In genomic region chr3:46944191-46944590, GRCh38 we compare ENCODE assay signal across 10 cellular contexts. TPM values are rescaled to one million over a fixed set of nuclear protein-coding genes. Genes with fewer than 3 reads are reported as not detected.
DNase-seq lines count a peak whose midpoint lies in the region; ATAC-seq and TF ChIP-seq lines count a peak whose summit lies in the region.
"Had no signal": no experiment of that assay in that cellular context is flagged by ENCODE, and none has a peak within 500 bp of the region (broad histone marks: within the 10 kb centered on the region; RNA-seq: fewer than 3 reads in every experiment).

No MANE protein-coding gene starts in this region.

- CTCF ChIA-PET in activated naive CD4-positive, alpha-beta T cell treated with anti-CD3 and anti-CD28 coated beads, Interleukin-2, amount 10 ng/mL, durations not matched to agents 7 days and 5 days (lab: Charles Lee), result interaction anchor here (0.6 kb wide), 1 partner anchor 420 kb away, joined by 3 read pairs; no protein-coding TSS in a partner anchor

- ATAC-seq in activated naive CD4-positive, alpha-beta T cell treated with anti-CD3 and anti-CD28 coated beads, Interleukin-2, amount 50 U/mL, for 72 hours, result no peak

- no peaks in the 10 kb centered on the region for H3K9me3 Mint-ChIP-seq in activated naive CD4-positive, alpha-beta T cell treated with anti-CD3 and anti-CD28 coated beads, Interleukin-2, amount 50 U/mL, for 72 hours
- no peaks in the 10 kb centered on the region for H3K9me3 Mint-ChIP-seq in activated naive CD4-positive, alpha-beta T cell treated with anti-CD3 and anti-CD28 coated beads, Interleukin-2, amount 10 ng/mL, durations not matched to agents 7 days and 5 days

- no peak overlapping the region for H3K4me3 ChIP-seq in mucosa of stomach (ENCODE audit: low read length)
- no peak overlapping the region for H3K4me3 ChIP-seq in vagina

- TF ChIP-seq POLR2A in vagina (IDR thresholded peaks at IDR 0.05), result no peak

- H3K36me3 ChIP-seq in mucosa of stomach (ENCODE audit: control insufficient read depth, insufficient read depth, low read length) (peaks cover 9% of the 10 kb centered on the region), vagina (peaks cover 0 to 22% of the 10 kb centered on the region in 2 donors)

- H3K9me3 ChIP-seq in mucosa of stomach (ENCODE audit: control insufficient read depth, low read length), result no peaks in the 10 kb centered on the region
- H3K9me3 ChIP-seq in vagina, result no peaks in the 10 kb centered on the region

- peak overlapping the region; percentile 2 to 85 for H3K27ac Mint-ChIP-seq in activated naive CD4-positive, alpha-beta T cell treated with anti-CD3 and anti-CD28 coated beads, Interleukin-2, amount 50 U/mL, for 72 hours
- H3K27ac Mint-ChIP-seq in activated naive CD4-positive, alpha-beta T cell treated with anti-CD3 and anti-CD28 coated beads, Interleukin-2, amount 10 ng/mL, durations not matched to agents 7 days and 5 days, result no peak overlapping the region

- H3K4me1 ChIP-seq in mucosa of stomach (ENCODE audit: control insufficient read depth, insufficient read depth, low read length), result peaks cover 100% of the 10 kb centered on the region
- H3K4me1 ChIP-seq in vagina, result peaks cover 74% of the 10 kb centered on the region

- no peak for TF ChIP-seq CTCF in vagina (IDR thresholded peaks at IDR 0.05)

- no peaks in the 10 kb centered on the region for H3K27me3 Mint-ChIP-seq in activated naive CD4-positive, alpha-beta T cell treated with anti-CD3 and anti-CD28 coated beads, Interleukin-2, amount 10 ng/mL, durations not matched to agents 7 days and 5 days

- no peaks in the 10 kb centered on the region for H3K27me3 ChIP-seq in mucosa of stomach (ENCODE audit: control insufficient read depth, insufficient read depth, low read length)
- H3K27me3 ChIP-seq in vagina, result no peaks in the 10 kb centered on the region

- H3K4me1 Mint-ChIP-seq in activated naive CD4-positive, alpha-beta T cell treated with anti-CD3 and anti-CD28 coated beads, Interleukin-2, amount 10 ng/mL, durations not matched to agents 7 days and 5 days, result peaks cover 69% of the 10 kb centered on the region

- intact Hi-C loops in vagina (cut with DNase I), result no loop called here

- H3K36me3 Mint-ChIP-seq in activated naive CD4-positive, alpha-beta T cell treated with anti-CD3 and anti-CD28 coated beads, Interleukin-2, amount 50 U/mL, for 72 hours, result peaks cover 0 to 28% of the 10 kb centered on the region in 2 donors
- H3K36me3 Mint-ChIP-seq in activated naive CD4-positive, alpha-beta T cell treated with anti-CD3 and anti-CD28 coated beads, Interleukin-2, amount 10 ng/mL, durations not matched to agents 7 days and 5 days, result peaks cover 45% of the 10 kb centered on the region

- no peak overlapping the region for H3K4me3 Mint-ChIP-seq in activated naive CD4-positive, alpha-beta T cell treated with anti-CD3 and anti-CD28 coated beads, Interleukin-2, amount 10 ng/mL, durations not matched to agents 7 days and 5 days

- DNase-seq in activated naive CD4-positive, alpha-beta T cell treated with anti-CD3 and anti-CD28 coated beads, Interleukin-2, amount 50 U/mL, for 72 hours (ENCODE audit: low spot score in 2 of 2), result no peak
- no peak for DNase-seq in activated naive CD4-positive, alpha-beta T cell treated with anti-CD3 and anti-CD28 coated beads, Interleukin-2, amount 10 ng/mL, durations not matched to agents 7 days and 5 days
- DNase-seq in epithelial cell of prostate (ENCODE audit: low read depth, low spot score), result no peak
- DNase-seq in vagina (ENCODE audit: extremely low spot score in 2 of 2), result no peak
- DNase-seq in NCI-H2029 (lab: John Stamatoyannopoulos, UW), result no peak
- no peak for DNase-seq in NCI-H1694 (lab: John Stamatoyannopoulos, UW)
- no peak for DNase-seq in AG20443 (ENCODE audit: low spot score)
- DNase-seq: RPMI8226; stimulated activated CD4-positive, alpha-beta T cell treated with anti-CD3 and anti-CD28 coated beads, Interleukin-1b, Interleukin-23, amount 100 ng/mL, for 48 hours had no signal

- peak overlapping the region; percentile 68 for H3K9ac ChIP-seq in mucosa of stomach (ENCODE audit: low read length)

- H3K27ac ChIP-seq in epithelial cell of prostate (peak overlapping the region; percentile 89), vagina (peak overlapping the region; percentile 34)

RNA-seq across cellular contexts. Expression of gene CCDC12, which starts 32.4 kb away (rescaled TPM):
- 10 to 100 TPM; 49.3 to 55.2 TPM for total RNA-seq in activated naive CD4-positive, alpha-beta T cell treated with anti-CD3 and anti-CD28 coated beads, Interleukin-2, amount 50 U/mL, for 72 hours
- 55.5 TPM for total RNA-seq in vagina

RNA-seq across cellular contexts. Expression of gene NBEAL2, which starts 35.3 kb away (rescaled TPM):
- total RNA-seq in activated naive CD4-positive, alpha-beta T cell treated with anti-CD3 and anti-CD28 coated beads, Interleukin-2, amount 50 U/mL, for 72 hours, result 100 to 1,000 TPM in 1 of 2 donors, 10 to 100 TPM in 1; 75.7 to 122 TPM
- 227 TPM for total RNA-seq in vagina
